1 cellular context compared by ENCODE assay signal in the genomic region with DNA sequence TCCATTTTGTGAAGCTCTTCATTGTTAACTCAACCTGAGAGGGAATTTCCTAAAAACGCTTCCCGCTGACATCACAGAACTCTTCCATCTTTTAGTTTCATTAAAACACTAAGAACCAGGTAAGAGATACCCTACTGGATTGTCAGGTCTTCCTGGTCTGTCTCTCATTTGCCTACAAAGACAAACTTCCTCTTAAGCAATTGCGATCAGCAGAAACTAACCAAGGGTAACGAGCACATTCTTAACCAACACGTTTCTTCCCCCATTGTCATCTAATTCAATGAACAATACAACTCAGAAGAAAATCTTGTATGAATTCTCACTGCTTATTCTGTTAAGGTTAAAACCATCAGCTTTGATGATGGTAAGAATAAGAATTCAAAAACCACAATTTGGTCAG.
TF ChIP-seq lines count a peak whose summit lies in the region.

No MANE protein-coding gene starts in this region.

TF ChIP-seq in GM23338, 12 proteins besides CTCF, POLR2A, EP300 and RAD21 (continued from another document):
- TF ChIP-seq, protein P1, sequence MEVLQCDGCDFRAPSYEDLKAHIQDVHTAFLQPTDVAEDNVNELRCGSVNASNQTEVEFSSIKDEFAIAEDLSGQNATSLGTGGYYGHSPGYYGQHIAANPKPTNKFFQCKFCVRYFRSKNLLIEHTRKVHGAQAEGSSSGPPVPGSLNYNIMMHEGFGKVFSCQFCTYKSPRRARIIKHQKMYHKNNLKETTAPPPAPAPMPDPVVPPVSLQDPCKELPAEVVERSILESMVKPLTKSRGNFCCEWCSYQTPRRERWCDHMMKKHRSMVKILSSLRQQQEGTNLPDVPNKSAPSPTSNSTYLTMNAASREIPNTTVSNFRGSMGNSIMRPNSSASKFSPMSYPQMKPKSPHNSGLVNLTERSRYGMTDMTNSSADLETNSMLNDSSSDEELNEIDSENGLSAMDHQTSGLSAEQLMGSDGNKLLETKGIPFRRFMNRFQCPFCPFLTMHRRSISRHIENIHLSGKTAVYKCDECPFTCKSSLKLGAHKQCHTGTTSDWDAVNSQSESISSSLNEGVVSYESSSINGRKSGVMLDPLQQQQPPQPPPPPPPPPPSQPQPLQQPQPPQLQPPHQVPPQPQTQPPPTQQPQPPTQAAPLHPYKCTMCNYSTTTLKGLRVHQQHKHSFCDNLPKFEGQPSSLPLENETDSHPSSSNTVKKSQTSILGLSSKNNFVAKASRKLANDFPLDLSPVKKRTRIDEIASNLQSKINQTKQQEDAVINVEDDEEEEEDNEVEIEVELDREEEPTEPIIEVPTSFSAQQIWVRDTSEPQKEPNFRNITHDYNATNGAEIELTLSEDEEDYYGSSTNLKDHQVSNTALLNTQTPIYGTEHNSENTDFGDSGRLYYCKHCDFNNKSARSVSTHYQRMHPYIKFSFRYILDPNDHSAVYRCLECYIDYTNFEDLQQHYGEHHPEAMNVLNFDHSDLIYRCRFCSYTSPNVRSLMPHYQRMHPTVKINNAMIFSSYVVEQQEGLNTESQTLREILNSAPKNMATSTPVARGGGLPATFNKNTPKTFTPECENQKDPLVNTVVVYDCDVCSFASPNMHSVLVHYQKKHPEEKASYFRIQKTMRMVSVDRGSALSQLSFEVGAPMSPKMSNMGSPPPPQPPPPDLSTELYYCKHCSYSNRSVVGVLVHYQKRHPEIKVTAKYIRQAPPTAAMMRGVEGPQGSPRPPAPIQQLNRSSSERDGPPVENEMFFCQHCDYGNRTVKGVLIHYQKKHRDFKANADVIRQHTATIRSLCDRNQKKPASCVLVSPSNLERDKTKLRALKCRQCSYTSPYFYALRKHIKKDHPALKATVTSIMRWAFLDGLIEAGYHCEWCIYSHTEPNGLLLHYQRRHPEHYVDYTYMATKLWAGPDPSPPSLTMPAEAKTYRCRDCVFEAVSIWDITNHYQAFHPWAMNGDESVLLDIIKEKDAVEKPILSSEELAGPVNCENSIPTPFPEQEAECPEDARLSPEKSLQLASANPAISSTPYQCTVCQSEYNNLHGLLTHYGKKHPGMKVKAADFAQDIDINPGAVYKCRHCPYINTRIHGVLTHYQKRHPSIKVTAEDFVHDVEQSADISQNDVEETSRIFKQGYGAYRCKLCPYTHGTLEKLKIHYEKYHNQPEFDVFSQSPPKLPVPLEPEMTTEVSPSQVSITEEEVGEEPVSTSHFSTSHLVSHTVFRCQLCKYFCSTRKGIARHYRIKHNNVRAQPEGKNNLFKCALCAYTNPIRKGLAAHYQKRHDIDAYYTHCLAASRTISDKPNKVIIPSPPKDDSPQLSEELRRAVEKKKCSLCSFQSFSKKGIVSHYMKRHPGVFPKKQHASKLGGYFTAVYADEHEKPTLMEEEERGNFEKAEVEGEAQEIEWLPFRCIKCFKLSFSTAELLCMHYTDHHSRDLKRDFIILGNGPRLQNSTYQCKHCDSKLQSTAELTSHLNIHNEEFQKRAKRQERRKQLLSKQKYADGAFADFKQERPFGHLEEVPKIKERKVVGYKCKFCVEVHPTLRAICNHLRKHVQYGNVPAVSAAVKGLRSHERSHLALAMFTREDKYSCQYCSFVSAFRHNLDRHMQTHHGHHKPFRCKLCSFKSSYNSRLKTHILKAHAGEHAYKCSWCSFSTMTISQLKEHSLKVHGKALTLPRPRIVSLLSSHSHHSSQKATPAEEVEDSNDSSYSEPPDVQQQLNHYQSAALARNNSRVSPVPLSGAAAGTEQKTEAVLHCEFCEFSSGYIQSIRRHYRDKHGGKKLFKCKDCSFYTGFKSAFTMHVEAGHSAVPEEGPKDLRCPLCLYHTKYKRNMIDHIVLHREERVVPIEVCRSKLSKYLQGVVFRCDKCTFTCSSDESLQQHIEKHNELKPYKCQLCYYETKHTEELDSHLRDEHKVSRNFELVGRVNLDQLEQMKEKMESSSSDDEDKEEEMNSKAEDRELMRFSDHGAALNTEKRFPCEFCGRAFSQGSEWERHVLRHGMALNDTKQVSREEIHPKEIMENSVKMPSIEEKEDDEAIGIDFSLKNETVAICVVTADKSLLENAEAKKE (CRISPR knock-in tag; IDR thresholded peaks at IDR 0.05), result no peak
- TF ChIP-seq STAT1 (IDR thresholded peaks at IDR 0.05; ENCODE audit: unreplicated experiment), result no peak
- TF ChIP-seq ZNF114 (CRISPR knock-in tag; IDR thresholded peaks at IDR 0.05), result no peak
- TF ChIP-seq ZNF331 (CRISPR knock-in tag; IDR thresholded peaks at IDR 0.05; ENCODE audit: low read depth), result no peak
TF ChIP-seq in GM23338: peak in this region for 0.
